Comparison of ENCODE assay signal across 28 cellular contexts in genomic region chr2:201322772-201323171, GRCh38.
"Had no signal": no experiment of that assay in that cellular context is flagged by ENCODE, and none has a peak within 500 bp of the region (broad histone marks: within the 10 kb centered on the region; RNA-seq: fewer than 3 reads in every experiment).

No MANE protein-coding gene starts in this region.

- H2AFZ ChIP-seq: hepatocyte, neural progenitor cell, parathyroid adenoma had no signal

- H3K9ac ChIP-seq: neural progenitor cell, parathyroid adenoma had no signal

- H3K27me3 Mint-ChIP-seq: naive B cell; progenitor cell of endocrine pancreas; stimulated activated naive CD8-positive, alpha-beta T cell treated with anti-CD3 and anti-CD28 coated beads, Interleukin-15, Interleukin-2, amounts not matched to agents 100 ng/mL and 50 ng/mL, for 24 hours had no signal

- ATAC-seq: natural killer cell; sciatic nerve; stimulated activated effector memory CD8-positive, alpha-beta T cell treated with anti-CD3 and anti-CD28 coated beads, Interleukin-12 subunit alpha, Interleukin-12 subunit beta, amount 100 ng/mL, for 72 hours; upper lobe of right lung had no signal

- H3K4me2 ChIP-seq: hepatocyte, neural progenitor cell had no signal

- H3K4me1 ChIP-seq: left ventricle myocardium inferior, neural progenitor cell, parathyroid adenoma, right atrium auricular region, spleen, suprapubic skin, tibial artery, upper lobe of right lung had no signal

- H3K36me3 ChIP-seq: neural progenitor cell, neutrophil, right atrium auricular region, suprapubic skin, thoracic aorta, upper lobe of right lung had no signal

- H3K27ac ChIP-seq: hepatocyte, left ventricle myocardium inferior, neural progenitor cell, neutrophil, parathyroid adenoma, right atrium auricular region, skin epidermis, spleen, suprapubic skin, thoracic aorta, tibial artery, upper lobe of right lung had no signal

- H3K36me3 Mint-ChIP-seq: neural progenitor cell; stimulated activated effector memory CD8-positive, alpha-beta T cell treated with anti-CD3 and anti-CD28 coated beads, Interleukin-12 subunit alpha, Interleukin-12 subunit beta, amount 100 ng/mL, for 72 hours had no signal

- H3K27ac Mint-ChIP-seq: mesothelial cell of epicardium; natural killer cell; nephron progenitor cell; neural progenitor cell; progenitor cell of endocrine pancreas; stimulated activated naive CD8-positive, alpha-beta T cell treated with anti-CD3 and anti-CD28 coated beads, Interleukin-15, Interleukin-2, amounts not matched to agents 100 ng/mL and 50 ng/mL, for 24 hours had no signal

- H3K4me3 Mint-ChIP-seq: mesothelial cell of epicardium; naive B cell; natural killer cell; nephron progenitor cell; neural progenitor cell; stimulated activated effector memory CD8-positive, alpha-beta T cell treated with anti-CD3 and anti-CD28 coated beads, Interleukin-12 subunit alpha, Interleukin-12 subunit beta, amount 100 ng/mL, for 72 hours; stimulated activated naive CD8-positive, alpha-beta T cell treated with anti-CD3 and anti-CD28 coated beads, Interleukin-15, Interleukin-2, amounts not matched to agents 100 ng/mL and 50 ng/mL, for 24 hours had no signal

- H3K4me1 Mint-ChIP-seq: mesothelial cell of epicardium, naive B cell, natural killer cell, nephron progenitor cell, neural progenitor cell had no signal

- DNase-seq: islet precursor cell; left ventricle myocardium inferior; mesendoderm; naive B cell; natural killer cell; nephron progenitor cell; occipital lobe; spleen; stimulated activated CD4-positive, alpha-beta T cell treated with anti-CD3 and anti-CD28 coated beads, Interleukin-4, amount 100 ng/mL, for 24 hours; stimulated activated naive CD4-positive, alpha-beta T cell; tibial artery; trophoblast cell; upper lobe of right lung had no signal

- H3K79me2 ChIP-seq: hepatocyte, parathyroid adenoma had no signal

- H3K27me3 ChIP-seq: hepatocyte, neural progenitor cell, neutrophil, right atrium auricular region, spleen, suprapubic skin, tibial artery, upper lobe of right lung had no signal

- FAIRE-seq: urothelium cell line had no signal

- H3K4me3 ChIP-seq: hepatocyte, left ventricle myocardium inferior, lung, neural progenitor cell, right atrium auricular region, skin epidermis, spleen, suprapubic skin, thoracic aorta, tibial artery, upper lobe of right lung had no signal

- H3K9me3 ChIP-seq: neutrophil, thoracic aorta, upper lobe of right lung had no signal
